ENCODE assay signal across 12 cellular contexts in genomic region chr15:89551502-89551901, GRCh38. TPM values are rescaled to one million over a fixed set of nuclear protein-coding genes. Genes with fewer than 3 reads are reported as not detected.
A peak's percentile ranks its signal among the peaks of the same experiment; 100 is the strongest.
DNase-seq lines count a peak whose midpoint lies in the region; ATAC-seq, FAIRE-seq and TF ChIP-seq lines count a peak whose summit lies in the region.
"Had no signal": no experiment of that assay in that cellular context is flagged by ENCODE, and none has a peak within 500 bp of the region (broad histone marks: within the 10 kb centered on the region; RNA-seq: fewer than 3 reads in every experiment).

No MANE protein-coding gene starts in this region.

- H3K27ac ChIP-seq in endothelial cell of umbilical vein (ENCODE audit: insufficient read depth, low read depth, low read length) (no peak overlapping the region), testis (no peak overlapping the region)
- H3K27ac ChIP-seq: neutrophil had no signal

- 68 to 85% methylated on average over 3 of the region's 3 CpGs for WGBS in testis, 2 donors

- H3K9me1 ChIP-seq in endothelial cell of umbilical vein (replicated peaks; ENCODE audit: control insufficient read depth, extremely low read depth, insufficient read depth, low read length), result no peaks in the 10 kb centered on the region

- POLR2A ChIA-PET in endothelial cell of umbilical vein (lab: Charles Lee), result no interaction called here

- dilution Hi-C loops in endothelial cell of umbilical vein (cut with MboI; ENCODE audit: extremely low pct_ligation_motif_present, low sequenced_read_pairs), result no loop called here

- BruUV-seq in endothelial cell of umbilical vein (replicated peaks; lab: Mats Ljungman, UMichigan), result no TSS peak

- no peak overlapping the region for H3K4me2 ChIP-seq in endothelial cell of umbilical vein (ENCODE audit: insufficient read depth, low read length)

- H3K79me2 ChIP-seq in endothelial cell of umbilical vein (ENCODE audit: control insufficient read depth, insufficient read depth, low read length), result no peaks in the 10 kb centered on the region

- peak; percentile 63 for ATAC-seq in GM18502 (IDR thresholded peaks at IDR 0.05; ENCODE audit: poor library complexity, unreplicated experiment)
- peak; percentile 76 for ATAC-seq in GM21723 (IDR thresholded peaks at IDR 0.05; ENCODE audit: unreplicated experiment)
- peak; percentile 60 for ATAC-seq in HG03571 (IDR thresholded peaks at IDR 0.05; ENCODE audit: unreplicated experiment)
- no peak for ATAC-seq in Right ventricle myocardium superior (ENCODE audit: poor library complexity)

- H3K9ac ChIP-seq in endothelial cell of umbilical vein (replicated peaks; ENCODE audit: extremely low read depth, insufficient read depth, low read length), result no peak overlapping the region

- H3K9me3 ChIP-seq in endothelial cell of umbilical vein (replicated peaks; ENCODE audit: control insufficient read depth, insufficient read depth, low read length), result no peaks in the 10 kb centered on the region
- H3K9me3 ChIP-seq in testis, result no peaks in the 10 kb centered on the region
- H3K9me3 ChIP-seq: neutrophil had no signal

- H3K4me1 ChIP-seq in endothelial cell of umbilical vein (ENCODE audit: control insufficient read depth, extremely low read depth, insufficient read depth, low read length), result no peaks in the 10 kb centered on the region
- no peaks in the 10 kb centered on the region for H3K4me1 ChIP-seq in testis

- H3K4me3 ChIP-seq in endothelial cell of umbilical vein (replicated peaks in 1 of 3; ENCODE audit: insufficient read depth in 1 of 3, low read depth in 1 of 3, low read length in 3 of 3) (no peak overlapping the region), testis (no peak overlapping the region)

- no peaks in the 10 kb centered on the region for H4K20me1 ChIP-seq in endothelial cell of umbilical vein (replicated peaks; ENCODE audit: control insufficient read depth, extremely low read depth, insufficient read depth, low read length)

- H2AFZ ChIP-seq in endothelial cell of umbilical vein (ENCODE audit: low read depth, low read length), result no peak overlapping the region

- TF ChIP-seq CTCF in endothelial cell of umbilical vein (IDR thresholded peaks at IDR 0.05; ENCODE audit: extremely low read depth in 1 of 2, insufficient read depth in 1 of 2, low read depth in 1 of 2, low read length in 2 of 2), result no peak
- TF ChIP-seq CTCF in testis (IDR thresholded peaks at IDR 0.05), result no peak

- no peak for FAIRE-seq in endothelial cell of umbilical vein (lab: Jason Lieb, UNC)

- DNase-seq in endothelial cell of umbilical vein (ENCODE audit: low read depth, low spot score) (peak; percentile 14), Right ventricle myocardium superior (no peak), testis (no peak)
- no peak for DNase-seq in effector CD4-positive, alpha-beta T cell
- DNase-seq in activated effector memory CD4-positive, alpha-beta T cell treated with anti-CD3 and anti-CD28 coated beads, Interleukin-2, amount 50 U/mL, for 16 hours, result no peak
- DNase-seq: NCI-H226; stimulated activated CD4-positive, alpha-beta T cell treated with anti-CD3 and anti-CD28 coated beads, Interleukin-4, amount 100 ng/mL, for 1 hour had no signal

- CTCF ChIA-PET in endothelial cell of umbilical vein (lab: Charles Lee), result no interaction called here

- H3K36me3 ChIP-seq in endothelial cell of umbilical vein (ENCODE audit: control insufficient read depth in 2 of 2, extremely low read depth in 1 of 2, insufficient read depth in 2 of 2, low read length in 2 of 2), result no peaks in the 10 kb centered on the region
- no peaks in the 10 kb centered on the region for H3K36me3 ChIP-seq in testis (ENCODE audit: low read depth, missing control alignments)
- H3K36me3 ChIP-seq: neutrophil had no signal

- H3K27me3 ChIP-seq in endothelial cell of umbilical vein (ENCODE audit: control insufficient read depth in 2 of 2, insufficient read depth in 2 of 2, low read length in 2 of 2) (peaks cover 3 to 8% of the 10 kb centered on the region in 2 experiments), testis (no peaks in the 10 kb centered on the region)

- TF ChIP-seq POLR2A in endothelial cell of umbilical vein (IDR thresholded peaks at IDR 0.05; ENCODE audit: low read depth, low read length) (no peak), testis (IDR thresholded peaks at IDR 0.05) (no peak)

- intact Hi-C loops in endothelial cell of umbilical vein (cut with micrococcal nuclease), result no loop called here
- intact Hi-C loops in Right ventricle myocardium superior (cut with DNase I), result no loop called here
- intact Hi-C loops in testis (cut with DNase I; ENCODE audit: low total_unique reads), result no loop called here

TF ChIP-seq in endothelial cell of umbilical vein, 7 proteins besides CTCF, POLR2A, EP300 and RAD21:
- TF ChIP-seq FOS (IDR thresholded peaks at IDR 0.05; ENCODE audit: borderline replicate concordance, insufficient read depth, low read length) (no peak), GATA2 (IDR thresholded peaks at IDR 0.05; ENCODE audit: insufficient read depth, insufficient read length, low read depth, low read length) (no peak), MYC (IDR thresholded peaks at IDR 0.05; ENCODE audit: low read depth, low read length) (no peak), MAX (IDR thresholded peaks at IDR 0.05; ENCODE audit: insufficient read depth, insufficient read length) (no peak), EZH2 (IDR thresholded peaks at IDR 0.05; ENCODE audit: borderline replicate concordance, low read depth, low read length, severe bottlenecking) (no peak), POLR2AphosphoS5 (IDR thresholded peaks at IDR 0.05; ENCODE audit: insufficient read depth, low read depth, low read length) (no peak), JUN (IDR thresholded peaks at IDR 0.05; ENCODE audit: borderline replicate concordance, insufficient read depth, insufficient read length, low read depth) (no peak)

RNA-seq across cellular contexts. Expression of gene TICRR, which starts 23.8 kb away (rescaled TPM):
- total RNA-seq in endothelial cell of umbilical vein (19.4 and 20.5 TPM in 2 replicates), Right ventricle myocardium superior (0.05 TPM), testis (1 to 10 TPM; 7.7 to 8.4 TPM)
- polyA plus RNA-seq in endothelial cell of umbilical vein (4.8 and 4.9 TPM in 2 replicates), testis (ENCODE audit: insufficient read depth, low read depth, low replicate concordance) (3.0 TPM)
- polyA plus RNA-seq in endothelial cell of umbilical vein (2011; cell fraction: cytosol; rRNA removed), result 4.3 and 4.6 TPM in 2 replicates
- 14.2 and 18.7 TPM in 2 replicates for polyA plus RNA-seq in endothelial cell of umbilical vein (2011; cell fraction: nucleus; rRNA removed)
- 3.5 and 5.5 TPM in 2 replicates for polyA plus RNA-seq in endothelial cell of umbilical vein (2012)
- polyA minus RNA-seq in endothelial cell of umbilical vein, result 12.8 and 13.3 TPM in 2 replicates
- polyA minus RNA-seq in endothelial cell of umbilical vein (2011; cell fraction: cytosol; rRNA and poly(A)+ RNA removed), result 23.1 TPM
- 12.7 and 16.9 TPM in 2 replicates for polyA minus RNA-seq in endothelial cell of umbilical vein (2011; cell fraction: nucleus; rRNA and poly(A)+ RNA removed)

RNA-seq across cellular contexts. Expression of gene RHCG, which starts 55.1 kb away (rescaled TPM):
- total RNA-seq in endothelial cell of umbilical vein (not detected in 2 replicates), Right ventricle myocardium superior (not detected), testis (1 to 10 TPM in 1 of 2 donors, under 1 TPM in 1; 0.62 to 1.4 TPM)
- polyA plus RNA-seq in endothelial cell of umbilical vein (not detected in 2 replicates), testis (ENCODE audit: insufficient read depth, low read depth, low replicate concordance) (2.0 TPM)
- 0.03 TPM in 1 of 2 replicates, not detected in the other for polyA plus RNA-seq in endothelial cell of umbilical vein (2011; cell fraction: cytosol; rRNA removed)
- polyA plus RNA-seq in endothelial cell of umbilical vein (2011; cell fraction: nucleus; rRNA removed), result not detected in 2 replicates
- 0.10 TPM in 1 of 2 replicates, not detected in the other for polyA plus RNA-seq in endothelial cell of umbilical vein (2012)
- not detected in 2 replicates for polyA minus RNA-seq in endothelial cell of umbilical vein
- polyA minus RNA-seq in endothelial cell of umbilical vein (2011; cell fraction: cytosol; rRNA and poly(A)+ RNA removed), result not detected
- not detected in 2 replicates for polyA minus RNA-seq in endothelial cell of umbilical vein (2011; cell fraction: nucleus; rRNA and poly(A)+ RNA removed)
- total RNA-seq: T-helper 2 cell treated with Interferon-gamma antibody and Interleukin-4, amounts not matched to agents 100 ng/mL and 5 ng/mL, for 36 hours had no signal
